ENCODE assay signal across 12 cellular contexts in the genomic region with DNA sequence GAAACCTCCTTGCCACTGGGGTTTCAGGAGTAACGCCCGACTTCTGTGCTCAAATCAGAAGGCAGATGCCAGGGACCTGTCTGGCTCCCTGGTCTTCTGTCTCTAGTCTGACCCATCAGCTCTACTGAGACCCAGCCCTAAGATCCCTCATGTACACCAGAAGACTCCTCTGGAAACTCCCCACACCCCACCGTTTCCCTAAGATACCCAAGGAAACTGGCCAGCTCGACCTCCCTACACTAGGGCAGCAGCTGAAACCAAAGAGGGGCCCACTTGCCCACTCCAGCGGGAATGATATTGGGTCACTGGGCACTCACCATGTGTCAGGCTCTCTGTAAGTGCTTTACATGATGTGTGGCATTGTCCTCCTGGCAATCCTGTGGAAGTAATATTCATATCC. TPM values are rescaled to one million over a fixed set of nuclear protein-coding genes. Genes with fewer than 3 reads are reported as not detected.
A peak's percentile ranks its signal among the peaks of the same experiment; 100 is the strongest.
DNase-seq lines count a peak whose midpoint lies in the region; ATAC-seq and TF ChIP-seq lines count a peak whose summit lies in the region.
"Had no signal": no experiment of that assay in that cellular context is flagged by ENCODE, and none has a peak within 500 bp of the region (broad histone marks: within the 10 kb centered on the region; RNA-seq: fewer than 3 reads in every experiment).

No MANE protein-coding gene starts in this region.

- H3K9me3 Mint-ChIP-seq in nephron: no peaks in the 10 kb centered on the region
- H3K9me3 Mint-ChIP-seq: mesothelial cell of epicardium had no signal

- H3K36me3 Mint-ChIP-seq in nephron (ENCODE audit: low read depth): peaks cover under 1% of the 10 kb centered on the region

- TF ChIP-seq POLR2A in tibial nerve (IDR thresholded peaks at IDR 0.05): no peak

- TF ChIP-seq CTCF in nephron (IDR thresholded peaks at IDR 0.05; ENCODE audit: unreplicated experiment in 3 of 3): no peak
- no peak for TF ChIP-seq CTCF in tibial nerve (IDR thresholded peaks at IDR 0.05)

- DNase-seq in RKO (ENCODE audit: low spot score) (peak; percentile 55), tibial nerve (ENCODE audit: low spot score in 2 of 2) (no peak), SK-N-DZ (ENCODE audit: low spot score) (no peak), NCI-H2081 (lab: John Stamatoyannopoulos, UW) (no peak)
- DNase-seq: glutamatergic neuron, KG1, NCI-H2107 had no signal

- H3K4me3 ChIP-seq in tibial nerve: peak overlapping the region in 2 of 4 donors; percentile 54 to 66

- WGBS in tibial nerve, 2 donors: 59 to 74% methylated on average over 3 to 5 of the region's 5 CpGs

- H3K4me1 ChIP-seq in tibial nerve: peaks cover 0 to 66% (median 48%) of the 10 kb centered on the region in 4 donors

- no peaks in the 10 kb centered on the region for H3K27me3 Mint-ChIP-seq in nephron (ENCODE audit: low read depth)

- peak overlapping the region; percentile 88 to 99 (median 94) for H3K27ac ChIP-seq in tibial nerve

- H3K27me3 ChIP-seq in tibial nerve: no peaks in the 10 kb centered on the region

- H3K27ac Mint-ChIP-seq in nephron: peak overlapping the region; percentile 90 to 99 (median 90)

- TF ChIP-seq EP300 in tibial nerve (IDR thresholded peaks at IDR 0.05): no peak

- ATAC-seq in esophagus mucosa (peak; percentile 1), HG03460 (IDR thresholded peaks at IDR 0.05; ENCODE audit: unreplicated experiment) (no peak), GM21576 (IDR thresholded peaks at IDR 0.05; ENCODE audit: unreplicated experiment) (no peak)

- peaks cover 61% of the 10 kb centered on the region for H3K4me1 Mint-ChIP-seq in nephron

- peaks cover 0 to 4% (median 0%) of the 10 kb centered on the region in 3 donors for H3K36me3 ChIP-seq in tibial nerve

- no peaks in the 10 kb centered on the region for H3K9me3 ChIP-seq in tibial nerve

- peak overlapping the region; percentile 55 to 70 (median 58) for H3K4me3 Mint-ChIP-seq in nephron

RNA-seq across cellular contexts. Expression of gene S100A16, which starts 0.5 kb away (rescaled TPM):
- total RNA-seq in esophagus mucosa (1,290 TPM), tibial nerve (100 to 1,000 TPM in 2 of 4 donors, 10 to 100 TPM in 2; 45.5 to 120 (median 77.1) TPM)
- 2.9 and 4.1 TPM in 2 replicates for polyA plus RNA-seq in SK-N-DZ (2014; cell fraction: cytosol; rRNA removed)
- polyA plus RNA-seq in SK-N-DZ (2014; cell fraction: nucleus; rRNA removed): 0.99 and 1.5 TPM in 2 replicates

RNA-seq across cellular contexts. Expression of gene S100A14, which starts 2.7 kb away (rescaled TPM):
- total RNA-seq in esophagus mucosa: 1,938 TPM
- total RNA-seq in tibial nerve: 10 to 100 TPM in 1 of 4 donors, not detected in 3; 15.3 TPM
- not detected in 2 replicates for polyA plus RNA-seq in SK-N-DZ (2014; cell fraction: cytosol; rRNA removed)
- polyA plus RNA-seq in SK-N-DZ (2014; cell fraction: nucleus; rRNA removed): not detected in 2 replicates

RNA-seq across cellular contexts. Expression of gene S100A13, which starts 13.9 kb away (rescaled TPM):
- 52.5 TPM for total RNA-seq in esophagus mucosa
- total RNA-seq in tibial nerve: 100 to 1,000 TPM in 3 of 4 donors, 10 to 100 TPM in 1; 74.4 to 151 (median 121) TPM
- 36.5 and 45.1 TPM in 2 replicates for polyA plus RNA-seq in SK-N-DZ (2014; cell fraction: cytosol; rRNA removed)
- polyA plus RNA-seq in SK-N-DZ (2014; cell fraction: nucleus; rRNA removed): 22.4 and 35.4 TPM in 2 replicates

RNA-seq across cellular contexts. Expression of gene S100A1, which starts 14.8 kb away (rescaled TPM):
- total RNA-seq in esophagus mucosa: 0.44 TPM
- 100 to 1,000 TPM in 1 of 4 donors, 10 to 100 TPM in 3; 41.4 to 102 (median 69.2) TPM for total RNA-seq in tibial nerve
- polyA plus RNA-seq in SK-N-DZ (2014; cell fraction: cytosol; rRNA removed): 0.63 and 2.2 TPM in 2 replicates
- polyA plus RNA-seq in SK-N-DZ (2014; cell fraction: nucleus; rRNA removed): 0.28 and 0.47 TPM in 2 replicates

RNA-seq across cellular contexts. Expression of gene CHTOP, which starts 20.5 kb away (rescaled TPM):
- total RNA-seq in esophagus mucosa (44.0 TPM), tibial nerve (10 to 100 TPM; 49.0 to 66.6 (median 56.5) TPM)
- polyA plus RNA-seq in SK-N-DZ (2014; cell fraction: cytosol; rRNA removed): 69.5 and 89.8 TPM in 2 replicates
- polyA plus RNA-seq in SK-N-DZ (2014; cell fraction: nucleus; rRNA removed): 112 and 138 TPM in 2 replicates

Comparison
In these comparisons a context has a peak if more than half of its experiments do, and no peak if none do; other contexts are left out.
1. RNA of gene S100A16, which starts 0.5 kb away (total RNA-seq): 1,290 TPM in esophagus mucosa (single experiment); 45.5 to 120 TPM in tibial nerve; every median in the first group is over 10 times any median in the second.
2. RNA of gene S100A14, which starts 2.7 kb away (total RNA-seq): 1,938 TPM in esophagus mucosa (single experiment); 15.3 TPM in tibial nerve; every median in the first group is over 100 times any median in the second.